In genomic region chr13:65638572-65639168, GRCh38 we compare ENCODE assay signal across 8 cellular contexts.
DNase-seq lines count a peak whose midpoint lies in the region; ATAC-seq, FAIRE-seq and TF ChIP-seq lines count a peak whose summit lies in the region.

No MANE protein-coding gene starts in this region.

- H3K27ac ChIP-seq in RWPE1 = no peak overlapping the region
- H3K27ac ChIP-seq in aorta (ENCODE audit: low read depth in 1 of 2, low read length in 2 of 2) = no peak overlapping the region

- no peaks in the 10 kb centered on the region for H3K27me3 ChIP-seq in aorta (ENCODE audit: control insufficient read depth in 1 of 2, insufficient read depth in 2 of 2, low read length in 1 of 2)

- WGBS in aorta, 2 donors = 30 to 40% methylated on average over 2 of the region's 2 CpGs

- no peaks in the 10 kb centered on the region for H3K9me3 ChIP-seq in aorta (ENCODE audit: control insufficient read depth, low read length)

- no peaks in the 10 kb centered on the region for H3K36me3 ChIP-seq in aorta (ENCODE audit: control insufficient read depth in 1 of 2, insufficient read depth in 2 of 2, low read length in 1 of 2)

- intact Hi-C loops in aorta (cut with DNase I) = no loop called here

- TF ChIP-seq CTCF in RWPE1 (conservative IDR thresholded peaks at IDR 0.05; ENCODE audit: low read depth) = peak; percentile 65

- peak; percentile 94 for ATAC-seq in HG03354 (IDR thresholded peaks at IDR 0.05; ENCODE audit: poor library complexity, severe bottlenecking, unreplicated experiment)
- no peak for ATAC-seq in aorta (ENCODE audit: low FRiP score)

- no peaks in the 10 kb centered on the region for H3K4me1 ChIP-seq in aorta (ENCODE audit: control insufficient read depth in 1 of 2, insufficient read depth in 2 of 2, low read length in 2 of 2)

- CTCF ChIA-PET in RWPE1 (lab: Yijun Ruan, JAX) = interaction anchor here (0.9 kb wide), 1 partner anchor 210 kb away, joined by 4 read pairs; no protein-coding TSS in a partner anchor

- POLR2A ChIA-PET in RWPE1 (lab: Yijun Ruan, JAX; ENCODE audit: low non-redundant PET) = interaction anchor here (0.5 kb wide), 1 partner anchor 156 kb away, joined by 13 read pairs; no protein-coding TSS in a partner anchor

- no peak overlapping the region for H3K4me3 ChIP-seq in aorta (ENCODE audit: low read length in 2 of 2)

- peak; percentile 76 for FAIRE-seq in GM19239 (lab: Jason Lieb, UNC)

- DNase-seq in CD1c-positive myeloid dendritic cell (ENCODE audit: extremely low spot score) (peak; percentile 11), GM19239 (ENCODE audit: insufficient read length, low spot score) (peak; percentile 5), RWPE1 (ENCODE audit: low spot score) (peak; percentile 4), foreskin melanocyte (peak; percentile 28), superior temporal gyrus (ENCODE audit: extremely low spot score) (peak; percentile 66), aorta (no peak), GDM1 (lab: John Stamatoyannopoulos, UW) (no peak)

Comparison
In these comparisons a context has a peak if more than half of its experiments do, and no peak if none do; other contexts are left out.
1. DNase-seq: peak in CD1c-positive myeloid dendritic cell (single experiment), GM19239 (single experiment), RWPE1 (single experiment), foreskin melanocyte (single experiment) and superior temporal gyrus (single experiment); none in aorta (0 of 2) and GDM1 (single experiment).